In genomic region chr13:99992376-99992775, GRCh38 we compare ENCODE assay signal across 23 cellular contexts. TPM values are rescaled to one million over a fixed set of nuclear protein-coding genes. Genes with fewer than 3 reads are reported as not detected.
A peak's percentile ranks its signal among the peaks of the same experiment; 100 is the strongest.
DNase-seq lines count a peak whose midpoint lies in the region; ATAC-seq and TF ChIP-seq lines count a peak whose summit lies in the region.
"Had no signal": no experiment of that assay in that cellular context is flagged by ENCODE, and none has a peak within 500 bp of the region (broad histone marks: within the 10 kb centered on the region; RNA-seq: fewer than 3 reads in every experiment).

No MANE protein-coding gene starts in this region.

- TF ChIP-seq CTCF in chondrocyte (IDR thresholded peaks at IDR 0.05): no peak
- no peak for TF ChIP-seq CTCF in neural crest cell (conservative IDR thresholded peaks at IDR 0.05)

- H3K36me3 Mint-ChIP-seq in chondrocyte (ENCODE audit: low read depth) (no peaks in the 10 kb centered on the region), neural crest cell (ENCODE audit: low read depth) (no peaks in the 10 kb centered on the region)

- DNase-seq in NCI-H2107 treated with DMSO at 0.1 percent for 48 hours (lab: John Stamatoyannopoulos, UW; ENCODE audit: unreplicated experiment) (peak; percentile 66), NCI-H2107 (lab: John Stamatoyannopoulos, UW) (no peak), NCI-H146 (lab: John Stamatoyannopoulos, UW) (peak; percentile 50), chondrocyte (ENCODE audit: low spot score) (no peak), neural crest cell (ENCODE audit: low read depth, low spot score) (no peak), hypothalamus (lab: John Stamatoyannopoulos, UW) (no peak), NCI-H2029 (lab: John Stamatoyannopoulos, UW) (no peak)
- DNase-seq: 8988T; activated CD4-positive, alpha-beta T cell treated with anti-CD3 and anti-CD28 coated beads, Interleukin-2, amount 50 U/mL, for 4 hours; activated naive CD8-positive, alpha-beta T cell treated with anti-CD3 and anti-CD28 coated beads, Interleukin-2, amount 50 U/mL, for 24 hours; activated T-cell treated with anti-CD3 and anti-CD28 coated beads, Interleukin-2, amount 50 U/mL, for 24 hours; C1 segment of cervical spinal cord; central memory CD4-positive, alpha-beta T cell; DMS79; lower lobe of right lung; naive thymus-derived CD4-positive, alpha-beta T cell; NCI-H1694; NCI-H524 treated with DMSO at 0.1 percent for 48 hours; OCI-M1; SK-N-SH; stimulated activated CD4-positive, alpha-beta T cell treated with anti-CD3 and anti-CD28 coated beads, Interleukin-12 subunit alpha, Interleukin-12 subunit beta, amount 100 ng/mL, for 4 hours; stimulated activated naive CD8-positive, alpha-beta T cell treated with anti-CD3 and anti-CD28 coated beads, Interleukin-15, Interleukin-2, amounts not matched to agents 100 U/mL and 50 U/mL, for 24 hours had no signal

- no peak overlapping the region for H3K4me3 Mint-ChIP-seq in chondrocyte (ENCODE audit: unreplicated experiment)
- H3K4me3 Mint-ChIP-seq in neural crest cell: peak overlapping the region; percentile 54
- H3K4me3 Mint-ChIP-seq: activated naive CD8-positive, alpha-beta T cell treated with anti-CD3 and anti-CD28 coated beads, Interleukin-2, amount 50 U/mL, for 24 hours; activated T-cell treated with anti-CD3 and anti-CD28 coated beads, Interleukin-2, amount 50 U/mL, for 24 hours had no signal

- H3K27ac Mint-ChIP-seq in chondrocyte (ENCODE audit: unreplicated experiment): peak overlapping the region; percentile 90
- no peak overlapping the region for H3K27ac Mint-ChIP-seq in neural crest cell (ENCODE audit: unreplicated experiment)
- H3K27ac Mint-ChIP-seq: activated naive CD8-positive, alpha-beta T cell treated with anti-CD3 and anti-CD28 coated beads, Interleukin-2, amount 50 U/mL, for 24 hours; activated T-cell treated with anti-CD3 and anti-CD28 coated beads, Interleukin-2, amount 50 U/mL, for 24 hours had no signal

- H3K4me1 Mint-ChIP-seq in chondrocyte (ENCODE audit: low read depth): peaks cover 70% of the 10 kb centered on the region
- peaks cover 37% of the 10 kb centered on the region for H3K4me1 Mint-ChIP-seq in neural crest cell

- no peaks in the 10 kb centered on the region for H3K9me3 Mint-ChIP-seq in chondrocyte (ENCODE audit: low read depth)
- H3K9me3 Mint-ChIP-seq in neural crest cell: no peaks in the 10 kb centered on the region

- H3K27me3 Mint-ChIP-seq in chondrocyte (ENCODE audit: low read depth) (peaks cover 15% of the 10 kb centered on the region), neural crest cell (ENCODE audit: low read depth) (peaks cover 100% of the 10 kb centered on the region)

- no peak for ATAC-seq in HG02938 (IDR thresholded peaks at IDR 0.05; ENCODE audit: unreplicated experiment)
- ATAC-seq: activated naive CD8-positive, alpha-beta T cell treated with anti-CD3 and anti-CD28 coated beads, Interleukin-2, amount 50 U/mL, for 24 hours; lower lobe of right lung; naive thymus-derived CD4-positive, alpha-beta T cell; stimulated activated naive CD8-positive, alpha-beta T cell treated with anti-CD3 and anti-CD28 coated beads, Interleukin-15, Interleukin-2, amounts not matched to agents 100 U/mL and 50 U/mL, for 24 hours had no signal

RNA-seq across cellular contexts. Expression of gene ZIC2, which starts 10.8 kb away (rescaled TPM):
- total RNA-seq in chondrocyte (26.4 to 55.8 TPM (median 30.6 TPM) in 3 replicates), neural crest cell (48.6 and 55.3 TPM in 2 replicates)
- total RNA-seq: lower lobe of right lung had no signal

RNA-seq across cellular contexts. Expression of gene ZIC5, which starts 20.8 kb away (rescaled TPM):
- total RNA-seq in chondrocyte (2.7 to 5.8 TPM (median 3.1 TPM) in 3 replicates), neural crest cell (6.3 and 6.7 TPM in 2 replicates)
- total RNA-seq: lower lobe of right lung; naive thymus-derived CD4-positive, alpha-beta T cell had no signal

Comparison
In these comparisons a context has a peak if more than half of its experiments do, and no peak if none do; other contexts are left out.
1. DNase-seq: peak in NCI-H2107 treated with DMSO at 0.1 percent for 48 hours (single experiment) and NCI-H146 (single experiment); none in NCI-H2107 (single experiment), chondrocyte (single experiment), neural crest cell (single experiment), hypothalamus (0 of 51) and NCI-H2029 (single experiment).